In the genomic region with DNA sequence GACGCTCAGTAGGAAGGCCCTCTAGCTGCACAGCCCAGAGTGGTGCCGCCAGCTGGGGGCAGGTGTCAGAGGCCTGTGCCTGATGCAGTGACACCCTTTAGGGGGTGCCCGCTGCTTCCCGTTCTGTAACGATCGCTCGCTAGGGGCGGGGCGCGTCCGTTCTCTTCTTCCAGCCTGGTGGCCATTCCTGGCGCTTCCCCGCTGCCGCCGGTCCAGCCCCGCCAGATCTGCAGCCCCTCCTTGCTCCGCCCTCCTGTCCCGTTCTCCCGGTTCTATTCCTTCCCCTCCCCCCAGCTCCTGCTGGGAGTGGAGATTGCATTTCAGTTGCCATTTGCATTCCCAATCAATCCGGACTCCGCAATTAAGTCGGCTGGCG, we compare ENCODE assay signal across 11 cellular contexts. TPM values are rescaled to one million over a fixed set of nuclear protein-coding genes. Genes with fewer than 3 reads are reported as not detected.
A peak's percentile ranks its signal among the peaks of the same experiment; 100 is the strongest.
DNase-seq lines count a peak whose midpoint lies in the region; ATAC-seq, FAIRE-seq and TF ChIP-seq lines count a peak whose summit lies in the region.
"Had no signal": no experiment of that assay in that cellular context is flagged by ENCODE, and none has a peak within 500 bp of the region (broad histone marks: within the 10 kb centered on the region; RNA-seq: fewer than 3 reads in every experiment).

No MANE protein-coding gene starts in this region.

- peak overlapping the region; percentile 9 to 40 for H3K4me3 ChIP-seq in prostate gland

- H3K4me3 Mint-ChIP-seq in WTC11 = peak overlapping the region; percentile 83
- H3K4me3 Mint-ChIP-seq: activated CD4-positive, alpha-beta T cell treated with anti-CD3 and anti-CD28 coated beads, Interleukin-2, amount 10 ng/mL, durations not matched to agents 24 days and 14 days had no signal

- WGBS in prostate gland = 18% methylated on average over 23 of the region's 23 CpGs

- peak; percentile 11 for TF ChIP-seq CTCF in AG09319 (IDR thresholded peaks at IDR 0.05; ENCODE audit: low read depth, low read length)
- no peak for TF ChIP-seq CTCF in WTC11 (IDR thresholded peaks at IDR 0.05)
- TF ChIP-seq CTCF in prostate gland (IDR thresholded peaks at IDR 0.05) = peak in 3 of 4 experiments; percentile 13 to 38 (median 16)

- H3K4me1 Mint-ChIP-seq in WTC11 = peaks cover 31% of the 10 kb centered on the region
- H3K4me1 Mint-ChIP-seq: activated CD4-positive, alpha-beta T cell treated with anti-CD3 and anti-CD28 coated beads, Interleukin-2, amount 10 ng/mL, durations not matched to agents 24 days and 14 days had no signal

- H3K27me3 ChIP-seq in prostate gland (replicated peaks; ENCODE audit: insufficient read depth) = no peaks in the 10 kb centered on the region

- ATAC-seq in WTC11 (peak; percentile 60), left ventricle myocardium superior (peak; percentile 73)

- no peaks in the 10 kb centered on the region for H3K9me3 ChIP-seq in prostate gland
- H3K9me3 ChIP-seq: Caco-2 had no signal

- peaks cover 5% of the 10 kb centered on the region; the same call in 1 of the 2 replicates for H3K27me3 Mint-ChIP-seq in WTC11 (ENCODE audit: low read depth)
- H3K27me3 Mint-ChIP-seq: activated CD4-positive, alpha-beta T cell treated with anti-CD3 and anti-CD28 coated beads, Interleukin-2, amount 10 ng/mL, durations not matched to agents 24 days and 14 days had no signal

- no peaks in the 10 kb centered on the region for H3K9me3 Mint-ChIP-seq in WTC11
- H3K9me3 Mint-ChIP-seq: activated CD4-positive, alpha-beta T cell treated with anti-CD3 and anti-CD28 coated beads, Interleukin-2, amount 10 ng/mL, durations not matched to agents 24 days and 14 days had no signal

- H3K36me3 ChIP-seq in prostate gland = peaks cover 0 to 38% of the 10 kb centered on the region in 2 donors

- TF ChIP-seq POLR2A in prostate gland (IDR thresholded peaks at IDR 0.05) (no peak), H54 (IDR thresholded peaks at IDR 0.05; ENCODE audit: low read depth, low read length) (no peak)

- peak overlapping the region; percentile 49; the same call in 1 of the 2 replicates for H3K27ac Mint-ChIP-seq in WTC11
- H3K27ac Mint-ChIP-seq: activated CD4-positive, alpha-beta T cell treated with anti-CD3 and anti-CD28 coated beads, Interleukin-2, amount 10 ng/mL, durations not matched to agents 24 days and 14 days had no signal

- peaks cover 7% of the 10 kb centered on the region for H3K4me1 ChIP-seq in prostate gland (replicated peaks)
- H3K4me1 ChIP-seq: Caco-2 had no signal

- H3K27ac ChIP-seq in prostate gland = peak overlapping the region; percentile 26 to 64

- CTCF ChIA-PET in WTC11 (lab: Charles Lee) = interaction anchor here (0.6 to 4.2 kb wide), 20 partner anchors 10 to 377 kb away, joined by 3 to 65 read pairs (median 6); partner anchors contain the start of genes ABCF2, GBX1 and H2BK1

- FAIRE-seq in H54 (lab: Jason Lieb, UNC) = no peak

- DNase-seq in AG09319 (ENCODE audit: extremely low read depth, low read depth) (no peak), WTC11 (ENCODE audit: low spot score) (peak; percentile 83), left ventricle myocardium superior (peak; percentile 80), prostate gland (ENCODE audit: low spot score) (peak; percentile 65), H54 (ENCODE audit: insufficient read length, low spot score) (no peak), COLO829 (ENCODE audit: low spot score) (no peak), SW 1271 (lab: John Stamatoyannopoulos, UW) (no peak)
- DNase-seq in effector CD8-positive, alpha-beta T cell (lab: John Stamatoyannopoulos, UW) = no peak
- DNase-seq: activated CD4-positive, alpha-beta T cell treated with anti-CD3 and anti-CD28 coated beads, Interleukin-2, amount 10 ng/mL, durations not matched to agents 24 days and 14 days; Caco-2 had no signal

- POLR2A ChIA-PET in WTC11 (lab: Charles Lee) = interaction anchor here (0.6 to 1.7 kb wide), 2 partner anchors 102 to 219 kb away, joined by 3 to 7 read pairs; partner anchors contain the start of gene ABCF2

- intact Hi-C loops in left ventricle myocardium superior (cut with micrococcal nuclease) = loop anchor here (5.0 kb wide), 1 partner anchor 47 kb away; no protein-coding TSS in a partner anchor
- intact Hi-C loops in prostate gland (cut with DNase I) = loop anchor here (2.0 kb wide), 1 partner anchor 47 kb away; no protein-coding TSS in a partner anchor

- H3K36me3 Mint-ChIP-seq in WTC11 = peaks cover 27% of the 10 kb centered on the region

TF ChIP-seq in WTC11, 78 proteins besides CTCF, POLR2A, EP300 and RAD21:
- no peak for TF ChIP-seq JUN (CRISPR knock-in tag; IDR thresholded peaks at IDR 0.05)
- TF ChIP-seq ZNF317 (CRISPR knock-in tag; IDR thresholded peaks at IDR 0.05; ENCODE audit: borderline replicate concordance, low read depth) = no peak
- TF ChIP-seq ETV6 (CRISPR knock-in tag; IDR thresholded peaks at IDR 0.05) = 0 out of 2 replicates have a peak, but pooled peaks have one; percentile 45
- no peak for TF ChIP-seq MXD4 (CRISPR knock-in tag; IDR thresholded peaks at IDR 0.05; ENCODE audit: borderline replicate concordance)
- TF ChIP-seq SP1 (CRISPR knock-in tag; conservative IDR thresholded peaks at IDR 0.05) = peak; percentile 33; the same call in 1 of the 2 replicates
- TF ChIP-seq ZNF232 (CRISPR knock-in tag; IDR thresholded peaks at IDR 0.05) = 0 out of 2 replicates have a peak, but pooled peaks have one; percentile 49
- TF ChIP-seq, protein P1, sequence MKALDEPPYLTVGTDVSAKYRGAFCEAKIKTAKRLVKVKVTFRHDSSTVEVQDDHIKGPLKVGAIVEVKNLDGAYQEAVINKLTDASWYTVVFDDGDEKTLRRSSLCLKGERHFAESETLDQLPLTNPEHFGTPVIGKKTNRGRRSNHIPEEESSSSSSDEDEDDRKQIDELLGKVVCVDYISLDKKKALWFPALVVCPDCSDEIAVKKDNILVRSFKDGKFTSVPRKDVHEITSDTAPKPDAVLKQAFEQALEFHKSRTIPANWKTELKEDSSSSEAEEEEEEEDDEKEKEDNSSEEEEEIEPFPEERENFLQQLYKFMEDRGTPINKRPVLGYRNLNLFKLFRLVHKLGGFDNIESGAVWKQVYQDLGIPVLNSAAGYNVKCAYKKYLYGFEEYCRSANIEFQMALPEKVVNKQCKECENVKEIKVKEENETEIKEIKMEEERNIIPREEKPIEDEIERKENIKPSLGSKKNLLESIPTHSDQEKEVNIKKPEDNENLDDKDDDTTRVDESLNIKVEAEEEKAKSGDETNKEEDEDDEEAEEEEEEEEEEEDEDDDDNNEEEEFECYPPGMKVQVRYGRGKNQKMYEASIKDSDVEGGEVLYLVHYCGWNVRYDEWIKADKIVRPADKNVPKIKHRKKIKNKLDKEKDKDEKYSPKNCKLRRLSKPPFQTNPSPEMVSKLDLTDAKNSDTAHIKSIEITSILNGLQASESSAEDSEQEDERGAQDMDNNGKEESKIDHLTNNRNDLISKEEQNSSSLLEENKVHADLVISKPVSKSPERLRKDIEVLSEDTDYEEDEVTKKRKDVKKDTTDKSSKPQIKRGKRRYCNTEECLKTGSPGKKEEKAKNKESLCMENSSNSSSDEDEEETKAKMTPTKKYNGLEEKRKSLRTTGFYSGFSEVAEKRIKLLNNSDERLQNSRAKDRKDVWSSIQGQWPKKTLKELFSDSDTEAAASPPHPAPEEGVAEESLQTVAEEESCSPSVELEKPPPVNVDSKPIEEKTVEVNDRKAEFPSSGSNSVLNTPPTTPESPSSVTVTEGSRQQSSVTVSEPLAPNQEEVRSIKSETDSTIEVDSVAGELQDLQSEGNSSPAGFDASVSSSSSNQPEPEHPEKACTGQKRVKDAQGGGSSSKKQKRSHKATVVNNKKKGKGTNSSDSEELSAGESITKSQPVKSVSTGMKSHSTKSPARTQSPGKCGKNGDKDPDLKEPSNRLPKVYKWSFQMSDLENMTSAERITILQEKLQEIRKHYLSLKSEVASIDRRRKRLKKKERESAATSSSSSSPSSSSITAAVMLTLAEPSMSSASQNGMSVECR (CRISPR knock-in tag; IDR thresholded peaks at IDR 0.05; ENCODE audit: borderline replicate concordance) = no peak; the same call in 1 of the 2 replicates
- TF ChIP-seq HMGA2 (CRISPR knock-in tag; IDR thresholded peaks at IDR 0.05) = no peak
- 0 out of 2 replicates have a peak, but pooled peaks have one; percentile 49 for TF ChIP-seq FOXP1 (CRISPR knock-in tag; IDR thresholded peaks at IDR 0.05; ENCODE audit: borderline replicate concordance)
- 0 out of 2 replicates have a peak, but pooled peaks have one; percentile 59 for TF ChIP-seq CBFB (CRISPR knock-in tag; IDR thresholded peaks at IDR 0.05; ENCODE audit: low read depth)
- peak; percentile 89 for TF ChIP-seq ZNF281 (CRISPR knock-in tag; IDR thresholded peaks at IDR 0.05)

RNA-seq across cellular contexts. Expression of gene AGAP3, which starts 39.2 kb away (rescaled TPM):
- total RNA-seq in WTC11 (2021) = 107 to 163 TPM (median 113 TPM) in 3 replicates
- total RNA-seq in left ventricle myocardium superior = 69.7 TPM
- total RNA-seq in prostate gland = 100 to 1,000 TPM in 1 of 2 donors, 10 to 100 TPM in 1; 80.3 to 112 TPM

RNA-seq across cellular contexts. Expression of gene GBX1, which starts 42.0 kb away (rescaled TPM):
- 0.27 to 0.55 TPM in 2 of 3 replicates, not detected in the other for total RNA-seq in WTC11 (2021)
- 1.5 TPM for total RNA-seq in left ventricle myocardium superior
- total RNA-seq in prostate gland = not detected
- total RNA-seq: activated CD4-positive, alpha-beta T cell treated with anti-CD3 and anti-CD28 coated beads, Interleukin-2, amount 10 ng/mL, durations not matched to agents 24 days and 14 days; Caco-2; LHCN-M2 had no signal

RNA-seq across cellular contexts. Expression of gene TMUB1, which starts 42.2 kb away (rescaled TPM):
- total RNA-seq in WTC11 (2021) = 61.3 to 72.8 TPM (median 62.5 TPM) in 3 replicates
- 38.7 TPM for total RNA-seq in left ventricle myocardium superior
- total RNA-seq in prostate gland = 10 to 100 TPM; 79.8 to 99.4 TPM

RNA-seq across cellular contexts. Expression of gene FASTK, which starts 44.8 kb away (rescaled TPM):
- 62.1 to 70.2 TPM (median 67.7 TPM) in 3 replicates for total RNA-seq in WTC11 (2021)
- total RNA-seq in left ventricle myocardium superior = 79.4 TPM
- 100 to 1,000 TPM; 107 to 122 TPM for total RNA-seq in prostate gland

Comparison
In these comparisons a context has a peak if more than half of its experiments do, and no peak if none do; other contexts are left out.
1. DNase-seq: peak in WTC11 (single experiment), left ventricle myocardium superior (single experiment) and prostate gland (single experiment); none in AG09319 (single experiment), H54 (single experiment), COLO829 (single experiment), SW 1271 (0 of 2) and effector CD8-positive, alpha-beta T cell (single experiment).